ENCODE assay signal across 1 cellular context in genomic region chr17:44689492-44690217, GRCh38.
TF ChIP-seq lines count a peak whose summit lies in the region.

CCDC43 (minus strand) TSS chr17:44689776; CDS start chr17:44689753, 23 bp downstream.

TF ChIP-seq in GM12878, 131 proteins besides CTCF, POLR2A, EP300 and RAD21 (continued from another document):
- TF ChIP-seq BCLAF1 (IDR thresholded peaks at IDR 0.05) (no peak), ZBTB4 (CRISPR knock-in tag; IDR thresholded peaks at IDR 0.05) (no peak), SKIL (IDR thresholded peaks at IDR 0.05; ENCODE audit: low read depth, poor library complexity, severe bottlenecking) (no peak), STAT1 (conservative IDR thresholded peaks at IDR 0.05) (peak; percentile 59; the same call in 1 of the 2 replicates), CBX5 (IDR thresholded peaks at IDR 0.05; ENCODE audit: low read depth) (no peak), CBFB (IDR thresholded peaks at IDR 0.05; ENCODE audit: low read depth) (peak; percentile 86), POLR2AphosphoS2 (IDR thresholded peaks at IDR 0.05; ENCODE audit: low read depth, low read length) (peak; percentile 75), BMI1 (IDR thresholded peaks at IDR 0.05; ENCODE audit: borderline replicate concordance) (no peak), CREB1 (IDR thresholded peaks at IDR 0.05; ENCODE audit: low read depth) (0 out of 2 replicates have a peak, but pooled peaks have one; percentile 34), DPF2 (IDR thresholded peaks at IDR 0.05) (0 out of 2 replicates have a peak, but pooled peaks have one; percentile 7), RELA (IDR thresholded peaks at IDR 0.05; ENCODE audit: borderline replicate concordance, partially characterized antibody) (peak; percentile 36), YY1 (IDR thresholded peaks at IDR 0.05; ENCODE audit: low read depth, low read length) (peak; percentile 100)
